Comparison of ENCODE assay signal across 8 cellular contexts in genomic region chr1:31934706-31935629, GRCh38. TPM values are rescaled to one million over a fixed set of nuclear protein-coding genes. Genes with fewer than 3 reads are reported as not detected.
DNase-seq lines count a peak whose midpoint lies in the region; ATAC-seq and TF ChIP-seq lines count a peak whose summit lies in the region.

No MANE protein-coding gene starts in this region.

- no peak for TF ChIP-seq CTCF in RWPE1 (conservative IDR thresholded peaks at IDR 0.05; ENCODE audit: low read depth)
- no peak for TF ChIP-seq CTCF in dorsolateral prefrontal cortex (IDR thresholded peaks at IDR 0.05 in 54 of 56, conservative IDR thresholded peaks at IDR 0.05 in 2 of 56; ENCODE audit: low read depth in 1 of 56, partially characterized antibody in 56 of 56)
- no peak for TF ChIP-seq CTCF in ovary (IDR thresholded peaks at IDR 0.05)

- intact Hi-C loops in dorsolateral prefrontal cortex (cut with DNase I) = loop anchor here in 1 of 2 donors (5.0 to 10.0 kb wide), 2 partner anchors 77 to 170 kb away; partner anchors contain the start of genes ADGRB2 and KHDRBS1
- intact Hi-C loops in ovary (cut with DNase I) = no loop called here

- H3K27me3 ChIP-seq in dorsolateral prefrontal cortex (no peaks in the 10 kb centered on the region), ovary (no peaks in the 10 kb centered on the region)

- peaks cover 8% of the 10 kb centered on the region for H3K4me1 ChIP-seq in ovary (ENCODE audit: insufficient read depth)

- CTCF ChIA-PET in RWPE1 (lab: Yijun Ruan, JAX) = interaction anchor here (0.6 to 1.7 kb wide), 5 partner anchors 14 to 265 kb away, joined by 3 to 10 read pairs (median 3); no protein-coding TSS in a partner anchor

- no peaks in the 10 kb centered on the region for H3K36me3 ChIP-seq in ovary

- no peaks in the 10 kb centered on the region for H3K9me3 ChIP-seq in ovary

- H3K4me3 ChIP-seq in dorsolateral prefrontal cortex (peak overlapping the region in 28 of 59 donors; percentile 1 to 87 (median 27)), ovary (peak overlapping the region; percentile 10)

- DNase-seq in DMS 273 (lab: John Stamatoyannopoulos, UW; ENCODE audit: unreplicated experiment) (peak; percentile 58), DMS 273 treated with DMSO at 0.1 percent for 48 hours (lab: John Stamatoyannopoulos, UW) (no peak), RWPE1 (ENCODE audit: low spot score) (peak; percentile 50), dorsolateral prefrontal cortex (no peak), ovary (no peak), SIG-M5 treated with dmso at 0.1 percent for 504 hours (lab: John Stamatoyannopoulos, UW; ENCODE audit: unreplicated experiment) (no peak)

- WGBS in ovary, 3 donors = 10 to 15% (median 14%) methylated on average over 8 of the region's 8 CpGs

- no peak for ATAC-seq in HG02981 (IDR thresholded peaks at IDR 0.05; ENCODE audit: unreplicated experiment)
- ATAC-seq in GM19463 (IDR thresholded peaks at IDR 0.05; ENCODE audit: unreplicated experiment) = no peak

- no peak for TF ChIP-seq POLR2A in ovary (IDR thresholded peaks at IDR 0.05)

- H3K27ac ChIP-seq in RWPE1 (peak overlapping the region; percentile 80), dorsolateral prefrontal cortex (peak overlapping the region in 54 of 59 donors; percentile 4 to 97 (median 70)), ovary (peak overlapping the region in 1 of 2 donors; percentile 23)

- POLR2A ChIA-PET in RWPE1 (lab: Yijun Ruan, JAX; ENCODE audit: low non-redundant PET) = interaction anchor here (0.6 kb wide), 1 partner anchor 45 kb away, joined by 6 read pairs; no protein-coding TSS in a partner anchor

- TF ChIP-seq EP300 in ovary (IDR thresholded peaks at IDR 0.05) = no peak

RNA-seq across cellular contexts. Expression of gene PTP4A2, which starts 3.2 kb away (rescaled TPM):
- 100 to 1,000 TPM; 185 to 784 (median 393) TPM for total RNA-seq in dorsolateral prefrontal cortex
- total RNA-seq in ovary = 100 to 1,000 TPM; 207 to 366 (median 249) TPM
- 100 to 1,000 TPM in 1 of 2 donors, 10 to 100 TPM in 1; 92.5 to 246 TPM for polyA plus RNA-seq in ovary

Comparison
In these comparisons a context has a peak if more than half of its experiments do, and no peak if none do; other contexts are left out.
1. DNase-seq: peak in DMS 273 (single experiment) and RWPE1 (single experiment); none in DMS 273 treated with DMSO at 0.1 percent for 48 hours (single experiment), dorsolateral prefrontal cortex (0 of 10), ovary (0 of 5) and SIG-M5 treated with dmso at 0.1 percent for 504 hours (single experiment).